ENCODE assay signal across 1 cellular context in the genomic region with DNA sequence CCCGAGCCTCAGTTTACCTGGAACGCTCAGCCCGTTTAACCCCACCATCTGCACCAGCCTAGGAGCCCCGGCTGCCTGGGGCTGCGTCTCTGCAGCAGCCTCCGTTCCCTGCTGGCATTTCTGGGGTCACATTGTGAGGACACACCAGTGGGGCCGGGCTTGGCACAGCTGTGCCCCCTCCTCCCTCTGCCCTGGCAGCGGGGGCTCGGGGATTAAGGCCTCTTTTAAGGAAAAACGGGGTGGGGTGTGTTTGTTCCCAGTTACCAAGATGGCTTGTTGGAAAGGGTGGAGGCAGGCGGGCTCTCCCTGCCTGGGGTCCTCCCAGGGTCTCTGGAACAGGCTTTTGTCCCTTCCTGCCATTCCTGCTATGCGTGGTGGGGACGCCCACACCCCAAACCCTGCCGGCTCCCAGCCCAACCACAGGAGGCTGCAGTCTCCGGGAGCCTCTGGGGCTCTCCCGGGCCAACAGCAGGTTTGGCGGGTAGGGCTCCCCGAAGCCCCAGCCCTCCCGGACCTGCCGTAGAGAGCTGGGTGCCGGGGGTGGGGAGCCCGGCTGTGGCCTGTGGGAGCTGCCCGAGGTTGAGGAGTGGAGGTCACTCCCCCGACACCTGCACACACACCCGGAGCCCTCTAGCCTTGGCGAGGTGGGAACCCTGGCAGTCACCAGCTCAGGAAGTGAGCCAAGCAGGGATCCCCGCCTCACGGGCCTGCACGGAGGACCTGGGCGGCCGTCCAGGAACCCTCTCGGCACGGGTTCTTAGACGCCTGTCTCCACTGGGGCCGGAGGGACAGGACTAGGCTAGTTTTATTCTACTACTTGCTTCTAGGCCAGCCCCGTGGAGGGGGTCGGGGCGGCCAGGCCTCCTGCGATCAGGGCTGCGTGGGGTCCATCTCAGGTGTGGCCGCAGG.
TF ChIP-seq lines count a peak whose summit lies in the region.

No MANE protein-coding gene starts in this region.

TF ChIP-seq in GM23338, 12 proteins besides CTCF, POLR2A, EP300 and RAD21:
- TF ChIP-seq, protein P1, sequence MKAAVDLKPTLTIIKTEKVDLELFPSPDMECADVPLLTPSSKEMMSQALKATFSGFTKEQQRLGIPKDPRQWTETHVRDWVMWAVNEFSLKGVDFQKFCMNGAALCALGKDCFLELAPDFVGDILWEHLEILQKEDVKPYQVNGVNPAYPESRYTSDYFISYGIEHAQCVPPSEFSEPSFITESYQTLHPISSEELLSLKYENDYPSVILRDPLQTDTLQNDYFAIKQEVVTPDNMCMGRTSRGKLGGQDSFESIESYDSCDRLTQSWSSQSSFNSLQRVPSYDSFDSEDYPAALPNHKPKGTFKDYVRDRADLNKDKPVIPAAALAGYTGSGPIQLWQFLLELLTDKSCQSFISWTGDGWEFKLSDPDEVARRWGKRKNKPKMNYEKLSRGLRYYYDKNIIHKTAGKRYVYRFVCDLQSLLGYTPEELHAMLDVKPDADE (IDR thresholded peaks at IDR 0.05): no peak
- TF ChIP-seq NANOG (IDR thresholded peaks at IDR 0.05; ENCODE audit: borderline replicate concordance) (no peak), STAT1 (IDR thresholded peaks at IDR 0.05; ENCODE audit: unreplicated experiment) (no peak), POLR2AphosphoS5 (IDR thresholded peaks at IDR 0.05; ENCODE audit: low read depth) (no peak), ZNF331 (CRISPR knock-in tag; IDR thresholded peaks at IDR 0.05; ENCODE audit: low read depth) (no peak), CREB1 (CRISPR knock-in tag; IDR thresholded peaks at IDR 0.05; ENCODE audit: low read depth) (no peak), JUNB (IDR thresholded peaks at IDR 0.05; ENCODE audit: unreplicated experiment) (no peak), ZNF114 (CRISPR knock-in tag; IDR thresholded peaks at IDR 0.05) (no peak), EZH2 (IDR thresholded peaks at IDR 0.05; ENCODE audit: low read depth, unreplicated experiment) (no peak), EZH2phosphoT487 (IDR thresholded peaks at IDR 0.05; ENCODE audit: unreplicated experiment) (no peak)
- TF ChIP-seq, protein P2, sequence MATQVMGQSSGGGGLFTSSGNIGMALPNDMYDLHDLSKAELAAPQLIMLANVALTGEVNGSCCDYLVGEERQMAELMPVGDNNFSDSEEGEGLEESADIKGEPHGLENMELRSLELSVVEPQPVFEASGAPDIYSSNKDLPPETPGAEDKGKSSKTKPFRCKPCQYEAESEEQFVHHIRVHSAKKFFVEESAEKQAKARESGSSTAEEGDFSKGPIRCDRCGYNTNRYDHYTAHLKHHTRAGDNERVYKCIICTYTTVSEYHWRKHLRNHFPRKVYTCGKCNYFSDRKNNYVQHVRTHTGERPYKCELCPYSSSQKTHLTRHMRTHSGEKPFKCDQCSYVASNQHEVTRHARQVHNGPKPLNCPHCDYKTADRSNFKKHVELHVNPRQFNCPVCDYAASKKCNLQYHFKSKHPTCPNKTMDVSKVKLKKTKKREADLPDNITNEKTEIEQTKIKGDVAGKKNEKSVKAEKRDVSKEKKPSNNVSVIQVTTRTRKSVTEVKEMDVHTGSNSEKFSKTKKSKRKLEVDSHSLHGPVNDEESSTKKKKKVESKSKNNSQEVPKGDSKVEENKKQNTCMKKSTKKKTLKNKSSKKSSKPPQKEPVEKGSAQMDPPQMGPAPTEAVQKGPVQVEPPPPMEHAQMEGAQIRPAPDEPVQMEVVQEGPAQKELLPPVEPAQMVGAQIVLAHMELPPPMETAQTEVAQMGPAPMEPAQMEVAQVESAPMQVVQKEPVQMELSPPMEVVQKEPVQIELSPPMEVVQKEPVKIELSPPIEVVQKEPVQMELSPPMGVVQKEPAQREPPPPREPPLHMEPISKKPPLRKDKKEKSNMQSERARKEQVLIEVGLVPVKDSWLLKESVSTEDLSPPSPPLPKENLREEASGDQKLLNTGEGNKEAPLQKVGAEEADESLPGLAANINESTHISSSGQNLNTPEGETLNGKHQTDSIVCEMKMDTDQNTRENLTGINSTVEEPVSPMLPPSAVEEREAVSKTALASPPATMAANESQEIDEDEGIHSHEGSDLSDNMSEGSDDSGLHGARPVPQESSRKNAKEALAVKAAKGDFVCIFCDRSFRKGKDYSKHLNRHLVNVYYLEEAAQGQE (IDR thresholded peaks at IDR 0.05; ENCODE audit: unreplicated experiment): no peak
- TF ChIP-seq, protein P3, sequence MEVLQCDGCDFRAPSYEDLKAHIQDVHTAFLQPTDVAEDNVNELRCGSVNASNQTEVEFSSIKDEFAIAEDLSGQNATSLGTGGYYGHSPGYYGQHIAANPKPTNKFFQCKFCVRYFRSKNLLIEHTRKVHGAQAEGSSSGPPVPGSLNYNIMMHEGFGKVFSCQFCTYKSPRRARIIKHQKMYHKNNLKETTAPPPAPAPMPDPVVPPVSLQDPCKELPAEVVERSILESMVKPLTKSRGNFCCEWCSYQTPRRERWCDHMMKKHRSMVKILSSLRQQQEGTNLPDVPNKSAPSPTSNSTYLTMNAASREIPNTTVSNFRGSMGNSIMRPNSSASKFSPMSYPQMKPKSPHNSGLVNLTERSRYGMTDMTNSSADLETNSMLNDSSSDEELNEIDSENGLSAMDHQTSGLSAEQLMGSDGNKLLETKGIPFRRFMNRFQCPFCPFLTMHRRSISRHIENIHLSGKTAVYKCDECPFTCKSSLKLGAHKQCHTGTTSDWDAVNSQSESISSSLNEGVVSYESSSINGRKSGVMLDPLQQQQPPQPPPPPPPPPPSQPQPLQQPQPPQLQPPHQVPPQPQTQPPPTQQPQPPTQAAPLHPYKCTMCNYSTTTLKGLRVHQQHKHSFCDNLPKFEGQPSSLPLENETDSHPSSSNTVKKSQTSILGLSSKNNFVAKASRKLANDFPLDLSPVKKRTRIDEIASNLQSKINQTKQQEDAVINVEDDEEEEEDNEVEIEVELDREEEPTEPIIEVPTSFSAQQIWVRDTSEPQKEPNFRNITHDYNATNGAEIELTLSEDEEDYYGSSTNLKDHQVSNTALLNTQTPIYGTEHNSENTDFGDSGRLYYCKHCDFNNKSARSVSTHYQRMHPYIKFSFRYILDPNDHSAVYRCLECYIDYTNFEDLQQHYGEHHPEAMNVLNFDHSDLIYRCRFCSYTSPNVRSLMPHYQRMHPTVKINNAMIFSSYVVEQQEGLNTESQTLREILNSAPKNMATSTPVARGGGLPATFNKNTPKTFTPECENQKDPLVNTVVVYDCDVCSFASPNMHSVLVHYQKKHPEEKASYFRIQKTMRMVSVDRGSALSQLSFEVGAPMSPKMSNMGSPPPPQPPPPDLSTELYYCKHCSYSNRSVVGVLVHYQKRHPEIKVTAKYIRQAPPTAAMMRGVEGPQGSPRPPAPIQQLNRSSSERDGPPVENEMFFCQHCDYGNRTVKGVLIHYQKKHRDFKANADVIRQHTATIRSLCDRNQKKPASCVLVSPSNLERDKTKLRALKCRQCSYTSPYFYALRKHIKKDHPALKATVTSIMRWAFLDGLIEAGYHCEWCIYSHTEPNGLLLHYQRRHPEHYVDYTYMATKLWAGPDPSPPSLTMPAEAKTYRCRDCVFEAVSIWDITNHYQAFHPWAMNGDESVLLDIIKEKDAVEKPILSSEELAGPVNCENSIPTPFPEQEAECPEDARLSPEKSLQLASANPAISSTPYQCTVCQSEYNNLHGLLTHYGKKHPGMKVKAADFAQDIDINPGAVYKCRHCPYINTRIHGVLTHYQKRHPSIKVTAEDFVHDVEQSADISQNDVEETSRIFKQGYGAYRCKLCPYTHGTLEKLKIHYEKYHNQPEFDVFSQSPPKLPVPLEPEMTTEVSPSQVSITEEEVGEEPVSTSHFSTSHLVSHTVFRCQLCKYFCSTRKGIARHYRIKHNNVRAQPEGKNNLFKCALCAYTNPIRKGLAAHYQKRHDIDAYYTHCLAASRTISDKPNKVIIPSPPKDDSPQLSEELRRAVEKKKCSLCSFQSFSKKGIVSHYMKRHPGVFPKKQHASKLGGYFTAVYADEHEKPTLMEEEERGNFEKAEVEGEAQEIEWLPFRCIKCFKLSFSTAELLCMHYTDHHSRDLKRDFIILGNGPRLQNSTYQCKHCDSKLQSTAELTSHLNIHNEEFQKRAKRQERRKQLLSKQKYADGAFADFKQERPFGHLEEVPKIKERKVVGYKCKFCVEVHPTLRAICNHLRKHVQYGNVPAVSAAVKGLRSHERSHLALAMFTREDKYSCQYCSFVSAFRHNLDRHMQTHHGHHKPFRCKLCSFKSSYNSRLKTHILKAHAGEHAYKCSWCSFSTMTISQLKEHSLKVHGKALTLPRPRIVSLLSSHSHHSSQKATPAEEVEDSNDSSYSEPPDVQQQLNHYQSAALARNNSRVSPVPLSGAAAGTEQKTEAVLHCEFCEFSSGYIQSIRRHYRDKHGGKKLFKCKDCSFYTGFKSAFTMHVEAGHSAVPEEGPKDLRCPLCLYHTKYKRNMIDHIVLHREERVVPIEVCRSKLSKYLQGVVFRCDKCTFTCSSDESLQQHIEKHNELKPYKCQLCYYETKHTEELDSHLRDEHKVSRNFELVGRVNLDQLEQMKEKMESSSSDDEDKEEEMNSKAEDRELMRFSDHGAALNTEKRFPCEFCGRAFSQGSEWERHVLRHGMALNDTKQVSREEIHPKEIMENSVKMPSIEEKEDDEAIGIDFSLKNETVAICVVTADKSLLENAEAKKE (CRISPR knock-in tag; IDR thresholded peaks at IDR 0.05): no peak
TF ChIP-seq in GM23338: peak in this region for 0.
